ENCODE assay signal across 11 cellular contexts in genomic region chr11:128731041-128731663, GRCh38. TPM values are rescaled to one million over a fixed set of nuclear protein-coding genes. Genes with fewer than 3 reads are reported as not detected.
DNase-seq lines count a peak whose midpoint lies in the region; ATAC-seq, FAIRE-seq and TF ChIP-seq lines count a peak whose summit lies in the region.
"Had no signal": no experiment of that assay in that cellular context is flagged by ENCODE, and none has a peak within 500 bp of the region (broad histone marks: within the 10 kb centered on the region; RNA-seq: fewer than 3 reads in every experiment).

No MANE protein-coding gene starts in this region.

- TF ChIP-seq EP300 in stomach (IDR thresholded peaks at IDR 0.05), result no peak

- peak; percentile 49 for ATAC-seq in GM18867 (IDR thresholded peaks at IDR 0.05; ENCODE audit: unreplicated experiment)
- ATAC-seq in GM21576 (IDR thresholded peaks at IDR 0.05; ENCODE audit: unreplicated experiment), result peak; percentile 45
- peak; percentile 64 for ATAC-seq in mucosa of descending colon

- TF ChIP-seq POLR2A in stomach (IDR thresholded peaks at IDR 0.05), result no peak

- TF ChIP-seq CTCF in KMS-11 (conservative IDR thresholded peaks at IDR 0.05; ENCODE audit: low read depth, low read length) (no peak), mucosa of descending colon (IDR thresholded peaks at IDR 0.05) (no peak), stomach (IDR thresholded peaks at IDR 0.05) (no peak), type B pancreatic cell (conservative IDR thresholded peaks at IDR 0.05) (no peak)

- peaks cover 97% of the 10 kb centered on the region for H3K4me1 ChIP-seq in KMS-11 (ENCODE audit: low read depth, poor library complexity, severe bottlenecking)
- H3K4me1 ChIP-seq in mucosa of descending colon (ENCODE audit: low read depth), result peaks cover 18% of the 10 kb centered on the region
- peaks cover 8 to 94% (median 34%) of the 10 kb centered on the region in 4 donors for H3K4me1 ChIP-seq in stomach
- peaks cover 0 to 8% of the 10 kb centered on the region in 2 donors for H3K4me1 ChIP-seq in small intestine (ENCODE audit: control insufficient read depth in 2 of 2, insufficient read depth in 1 of 2, low read depth in 1 of 2, low read length in 1 of 2)

- H3K4me2 ChIP-seq in KMS-11, result peak overlapping the region; percentile 25

- H3K36me3 ChIP-seq in KMS-11 (ENCODE audit: insufficient read depth), result no peaks in the 10 kb centered on the region
- no peaks in the 10 kb centered on the region for H3K36me3 ChIP-seq in mucosa of descending colon (ENCODE audit: low read depth)
- H3K36me3 ChIP-seq in stomach, result no peaks in the 10 kb centered on the region
- no peaks in the 10 kb centered on the region for H3K36me3 ChIP-seq in small intestine (ENCODE audit: control insufficient read depth in 2 of 2, insufficient read depth in 2 of 2, low read length in 2 of 2)

- no peak overlapping the region for H3K9ac ChIP-seq in KMS-11

- H3K4me1 Mint-ChIP-seq in type B pancreatic cell (ENCODE audit: unreplicated experiment), result peaks cover 52% of the 10 kb centered on the region

- H3K9me3 Mint-ChIP-seq in type B pancreatic cell, result no peaks in the 10 kb centered on the region

- H3K27ac Mint-ChIP-seq in type B pancreatic cell, result no peak overlapping the region

- H3K4me3 Mint-ChIP-seq in type B pancreatic cell, result no peak overlapping the region

- H3K27ac ChIP-seq in KMS-11 (no peak overlapping the region), stomach (no peak overlapping the region), small intestine (ENCODE audit: low read depth in 1 of 2, low read length in 1 of 2) (peak overlapping the region in 1 of 2 donors; percentile 48)

- peak overlapping the region; percentile 13; the same call in 1 of the 2 replicates for H2AFZ ChIP-seq in KMS-11 (ENCODE audit: low read depth)

- peaks cover 15% of the 10 kb centered on the region for H3K27me3 Mint-ChIP-seq in type B pancreatic cell

- no peaks in the 10 kb centered on the region for H3K9me3 ChIP-seq in mucosa of descending colon
- H3K9me3 ChIP-seq in stomach, result no peaks in the 10 kb centered on the region
- H3K9me3 ChIP-seq in small intestine (ENCODE audit: control insufficient read depth, low read depth), result no peaks in the 10 kb centered on the region

- no peaks in the 10 kb centered on the region for H4K20me1 ChIP-seq in KMS-11 (ENCODE audit: insufficient read depth)

- 0 out of 2 replicates have a peak, but pooled peaks cover 11% of the 10 kb centered on the region for H3K79me2 ChIP-seq in KMS-11 (ENCODE audit: insufficient read depth, low read depth)

- H3K27me3 ChIP-seq in KMS-11 (ENCODE audit: insufficient read depth, low read depth) (no peaks in the 10 kb centered on the region), stomach (no peaks in the 10 kb centered on the region), small intestine (ENCODE audit: control insufficient read depth in 2 of 2, insufficient read depth in 2 of 2, low read length in 2 of 2) (no peaks in the 10 kb centered on the region)

- DNase-seq in mucosa of descending colon (no peak), stomach (no peak), small intestine (no peak), KG1 (lab: John Stamatoyannopoulos, UW) (no peak), type B pancreatic cell (ENCODE audit: extremely low spot score, unreplicated experiment) (no peak)
- DNase-seq: erythroblast, IMR-90, OCI-M1 had no signal

- WGBS in stomach, 5 donors, result 58 to 64% (median 59%) methylated on average over 9 of the region's 9 CpGs
- 49 to 66% (median 55%) methylated on average over 9 of the region's 9 CpGs for WGBS in small intestine, 3 donors

- intact Hi-C loops in mucosa of descending colon (cut with DNase I, micrococcal nuclease) (no loop called here), stomach (cut with DNase I; ENCODE audit: low total_unique reads) (no loop called here)

- peaks cover 3% of the 10 kb centered on the region for H3K36me3 Mint-ChIP-seq in type B pancreatic cell

- H3K4me3 ChIP-seq in KMS-11 (IDR thresholded peaks at IDR 0.05; ENCODE audit: insufficient read depth, low read depth, low read length) (no peak overlapping the region), mucosa of descending colon (no peak overlapping the region), stomach (no peak overlapping the region), small intestine (ENCODE audit: low read depth in 1 of 2, low read length in 2 of 2) (no peak overlapping the region)

- no peak for FAIRE-seq in small intestine (lab: Jason Lieb, UNC)

RNA-seq across cellular contexts. Expression of gene FLI1, which starts 37.3 kb away (rescaled TPM):
- total RNA-seq in mucosa of descending colon (10 to 100 TPM in 2 of 3 donors, 1 to 10 TPM in 1; 5.8 to 10.9 (median 10.1) TPM), stomach (10 to 100 TPM in 3 of 5 donors, 1 to 10 TPM in 1, under 1 TPM in 1; 0.87 to 39.7 (median 13.0) TPM), type B pancreatic cell (ENCODE audit: low replicate concordance) (2.4 and 20.2 TPM in 2 replicates)
- polyA plus RNA-seq in stomach (1 to 10 TPM; 2.4 to 4.0 (median 3.6) TPM), small intestine (1 to 10 TPM; 2.5 to 8.3 (median 4.9) TPM)
